Comparison of ENCODE assay signal across 23 cellular contexts in genomic region chr2:232237460-232237859, GRCh38.
DNase-seq lines count a peak whose midpoint lies in the region; ATAC-seq and TF ChIP-seq lines count a peak whose summit lies in the region.
"Had no signal": no experiment of that assay in that cellular context is flagged by ENCODE, and none has a peak within 500 bp of the region (broad histone marks: within the 10 kb centered on the region; RNA-seq: fewer than 3 reads in every experiment).

No MANE protein-coding gene starts in this region.

- H2BK120ac ChIP-seq in neuronal stem cell (ENCODE audit: low read depth, low read length) = no peak overlapping the region

- H3K4me2 ChIP-seq in OCI-LY7 (ENCODE audit: low read length) (peak overlapping the region; percentile 14), neuronal stem cell (ENCODE audit: insufficient read depth, low read length, poor library complexity, severe bottlenecking) (no peak overlapping the region)

- no peaks in the 10 kb centered on the region for H3K27me3 ChIP-seq in naive thymus-derived CD4-positive, alpha-beta T cell (ENCODE audit: control insufficient read depth in 2 of 2, insufficient read depth in 2 of 2, low read length in 2 of 2)
- H3K27me3 ChIP-seq in neuronal stem cell (ENCODE audit: control insufficient read depth in 3 of 3, insufficient read depth in 3 of 3, low read depth in 1 of 3, low read length in 3 of 3) = no peaks in the 10 kb centered on the region
- H3K27me3 ChIP-seq: ascending aorta, sigmoid colon, SJSA1, stomach, tibial nerve had no signal

- peak overlapping the region; percentile 80 for H3K27ac Mint-ChIP-seq in activated T-cell treated with anti-CD3 and anti-CD28 coated beads, Interleukin-2, amount 50 U/mL, for 72 hours
- H3K27ac Mint-ChIP-seq in Calu3 (ENCODE audit: unreplicated experiment) = peak overlapping the region; percentile 63
- peak overlapping the region in 6 of 9 donors; percentile 7 to 86 (median 38) for H3K27ac Mint-ChIP-seq in naive thymus-derived CD4-positive, alpha-beta T cell
- H3K27ac Mint-ChIP-seq: progenitor cell of endocrine pancreas had no signal

- CTCF ChIA-PET in Calu3 (lab: Charles Lee) (no interaction called here), OCI-LY7 (lab: Charles Lee; ENCODE audit: unreplicated experiment) (no interaction called here)
- CTCF ChIA-PET in naive thymus-derived CD4-positive, alpha-beta T cell (lab: Charles Lee) = no interaction called here

- H3K79me1 ChIP-seq in neuronal stem cell (ENCODE audit: low read depth, low read length) = no peaks in the 10 kb centered on the region

- no peaks in the 10 kb centered on the region for H4K20me1 ChIP-seq in OCI-LY7 (ENCODE audit: insufficient read depth, low read length)

- H2BK12ac ChIP-seq in neuronal stem cell (ENCODE audit: low read length) = no peak overlapping the region

- H3K14ac ChIP-seq in neuronal stem cell (ENCODE audit: low read length) = no peak overlapping the region

- peaks cover 0 to 2% of the 10 kb centered on the region in 2 donors for H3K36me3 Mint-ChIP-seq in activated T-cell treated with anti-CD3 and anti-CD28 coated beads, Interleukin-2, amount 50 U/mL, for 72 hours (ENCODE audit: insufficient read depth in 2 of 2)
- peaks cover 23% of the 10 kb centered on the region for H3K36me3 Mint-ChIP-seq in activated T-cell treated with anti-CD3 and anti-CD28 coated beads, Interleukin-2, amount 50 U/mL, for 4 hours (ENCODE audit: insufficient read depth)
- no peaks in the 10 kb centered on the region for H3K36me3 Mint-ChIP-seq in Calu3 (ENCODE audit: insufficient read depth, unreplicated experiment)
- peaks cover 7 to 36% (median 17%) of the 10 kb centered on the region in 5 donors for H3K36me3 Mint-ChIP-seq in naive thymus-derived CD4-positive, alpha-beta T cell

- H2AK5ac ChIP-seq in neuronal stem cell (ENCODE audit: low read depth, low read length) = no peak overlapping the region

- intact Hi-C loops in Calu3 (cut with micrococcal nuclease; ENCODE audit: unreplicated experiment) = no loop called here
- intact Hi-C loops in OCI-LY7 (cut with micrococcal nuclease; ENCODE audit: unreplicated experiment) = no loop called here
- intact Hi-C loops in naive thymus-derived CD4-positive, alpha-beta T cell (cut with micrococcal nuclease) = loop anchor here in 1 of 2 donors (10.0 kb wide), 1 partner anchor 87 kb away; no protein-coding TSS in a partner anchor

- WGBS in neuronal stem cell (ENCODE audit: extremely low coverage in 2 of 2, insufficient read length in 2 of 2, insufficient replicate concordance in 1 of 2), 2 donors = no CpG with 5 or more reads among the region's 5 CpGs

- no peak overlapping the region for H3K9ac ChIP-seq in neuronal stem cell (ENCODE audit: low read depth, low read length, poor library complexity)

- no peaks in the 10 kb centered on the region for H3K36me3 ChIP-seq in OCI-LY7 (ENCODE audit: insufficient read depth, low read length)
- H3K36me3 ChIP-seq in naive thymus-derived CD4-positive, alpha-beta T cell (ENCODE audit: control insufficient read depth in 2 of 3, insufficient read depth in 3 of 3, low read length in 3 of 3) = peaks cover 0 to 11% (median 0%) of the 10 kb centered on the region in 3 experiments
- peaks cover 0 to 8% of the 10 kb centered on the region in 2 donors for H3K36me3 ChIP-seq in neuronal stem cell (replicated peaks in 1 of 2; ENCODE audit: control insufficient read depth in 2 of 2, insufficient read depth in 2 of 2, low read length in 2 of 2)
- H3K36me3 ChIP-seq: ascending aorta had no signal

- H3K9me3 ChIP-seq in OCI-LY7 (ENCODE audit: low read length) (no peaks in the 10 kb centered on the region), neuronal stem cell (replicated peaks in 1 of 2; ENCODE audit: control insufficient read depth in 2 of 2, insufficient read depth in 1 of 2, low read depth in 1 of 2, low read length in 2 of 2) (no peaks in the 10 kb centered on the region)
- H3K9me3 ChIP-seq in naive thymus-derived CD4-positive, alpha-beta T cell (ENCODE audit: control insufficient read depth in 2 of 3, low read length in 3 of 3) = no peaks in the 10 kb centered on the region
- H3K9me3 ChIP-seq: ascending aorta, lower lobe of right lung, sigmoid colon, SJSA1, stomach, tibial nerve had no signal

- H3K4ac ChIP-seq in neuronal stem cell (ENCODE audit: low read length) = no peak overlapping the region

- H2AFZ ChIP-seq in OCI-LY7 (ENCODE audit: low read length) = no peak overlapping the region
- no peak overlapping the region for H2AFZ ChIP-seq in neuronal stem cell (ENCODE audit: low read length)

- no peaks in the 10 kb centered on the region for H3K79me2 ChIP-seq in OCI-LY7 (ENCODE audit: insufficient read depth, low read depth, low read length)

- no peak overlapping the region for H3K27ac ChIP-seq in OCI-LY7 (ENCODE audit: low read depth, low read length, poor library complexity, severe bottlenecking)
- H3K27ac ChIP-seq in naive thymus-derived CD4-positive, alpha-beta T cell (ENCODE audit: low read depth, low read length) = no peak overlapping the region
- no peak overlapping the region for H3K27ac ChIP-seq in neuronal stem cell (replicated peaks; ENCODE audit: low read length)
- H3K27ac ChIP-seq: ascending aorta, lower lobe of right lung, sigmoid colon, SJSA1, stomach, tibial nerve had no signal

- H2BK15ac ChIP-seq in neuronal stem cell (ENCODE audit: low read length) = no peak overlapping the region

- BruUV-seq in Calu3 (replicated peaks; lab: Mats Ljungman, UMichigan) = no TSS peak
- BruUV-seq in OCI-LY7 (replicated peaks; lab: Mats Ljungman, UMichigan) = no TSS peak

- DNase-seq in activated T-cell treated with anti-CD3 and anti-CD28 coated beads, Interleukin-2, amount 50 U/mL, for 72 hours = no peak
- no peak for DNase-seq in activated T-cell treated with anti-CD3 and anti-CD28 coated beads, Interleukin-2, amount 50 U/mL, for 4 hours
- DNase-seq in Calu3 (no peak), OCI-LY7 (ENCODE audit: low spot score) (peak; percentile 54), neuronal stem cell (ENCODE audit: low spot score) (no peak), DMS153 (lab: John Stamatoyannopoulos, UW) (no peak)
- peak in 4 of 9 donors; percentile 18 to 24 (median 22) for DNase-seq in naive thymus-derived CD4-positive, alpha-beta T cell
- DNase-seq: ACHN; activated CD4-positive, alpha-beta T cell treated with anti-CD3 and anti-CD28 coated beads for 4 hours; activated naive CD4-positive, alpha-beta T cell treated with Interleukin-2 at 50 U/mL for 16 hours; dermis blood vessel endothelial cell; hypothalamus; lower lobe of right lung; MM.1S; NCI-H1436; NCI-H2107; sigmoid colon; stomach had no signal

- peaks cover 22% of the 10 kb centered on the region for H3K4me1 ChIP-seq in OCI-LY7 (ENCODE audit: insufficient read depth, low read length, poor library complexity, severe bottlenecking)
- peaks cover 0 to 7% of the 10 kb centered on the region in 2 donors for H3K4me1 ChIP-seq in naive thymus-derived CD4-positive, alpha-beta T cell (ENCODE audit: control insufficient read depth in 2 of 2, insufficient read depth in 2 of 2, low read length in 2 of 2)
- H3K4me1 ChIP-seq in neuronal stem cell (ENCODE audit: control insufficient read depth in 2 of 2, insufficient read depth in 1 of 2, low read depth in 1 of 2, low read length in 2 of 2) = peaks cover 0 to 3% of the 10 kb centered on the region in 2 donors
- H3K4me1 ChIP-seq: ascending aorta had no signal

- no peak overlapping the region for H4K91ac ChIP-seq in neuronal stem cell (ENCODE audit: low read depth, low read length, poor library complexity)

- POLR2A ChIA-PET in OCI-LY7 (lab: Charles Lee) = interaction anchor here (0.9 kb wide), 1 partner anchor 111 kb away, joined by 3 read pairs; no protein-coding TSS in a partner anchor
- POLR2A ChIA-PET in naive thymus-derived CD4-positive, alpha-beta T cell (lab: Charles Lee) = no interaction called here

- no peak overlapping the region for H3K18ac ChIP-seq in neuronal stem cell (ENCODE audit: low read length)

- H3K4me3 ChIP-seq in OCI-LY7 (ENCODE audit: low read depth, low read length, poor library complexity, severe bottlenecking) (no peak overlapping the region), neuronal stem cell (ENCODE audit: low read length in 2 of 2) (no peak overlapping the region)
- no peak overlapping the region for H3K4me3 ChIP-seq in naive thymus-derived CD4-positive, alpha-beta T cell (ENCODE audit: low read length)
- H3K4me3 ChIP-seq: ascending aorta, lower lobe of right lung, sigmoid colon, SJSA1, stomach, tibial nerve had no signal

- H3K27me3 Mint-ChIP-seq in activated T-cell treated with anti-CD3 and anti-CD28 coated beads, Interleukin-2, amount 50 U/mL, for 72 hours (ENCODE audit: low read depth) = no peaks in the 10 kb centered on the region
- no peaks in the 10 kb centered on the region for H3K27me3 Mint-ChIP-seq in activated T-cell treated with anti-CD3 and anti-CD28 coated beads, Interleukin-2, amount 50 U/mL, for 4 hours (ENCODE audit: low read depth)
- no peaks in the 10 kb centered on the region for H3K27me3 Mint-ChIP-seq in Calu3 (ENCODE audit: unreplicated experiment)
- H3K27me3 Mint-ChIP-seq in naive thymus-derived CD4-positive, alpha-beta T cell = no peaks in the 10 kb centered on the region
- H3K27me3 Mint-ChIP-seq: progenitor cell of endocrine pancreas had no signal

- no peaks in the 10 kb centered on the region for H3K9me3 Mint-ChIP-seq in activated T-cell treated with anti-CD3 and anti-CD28 coated beads, Interleukin-2, amount 50 U/mL, for 72 hours
- no peaks in the 10 kb centered on the region for H3K9me3 Mint-ChIP-seq in activated T-cell treated with anti-CD3 and anti-CD28 coated beads, Interleukin-2, amount 50 U/mL, for 4 hours
- H3K9me3 Mint-ChIP-seq in Calu3 (ENCODE audit: low read depth, unreplicated experiment) = no peaks in the 10 kb centered on the region
- no peaks in the 10 kb centered on the region for H3K9me3 Mint-ChIP-seq in naive thymus-derived CD4-positive, alpha-beta T cell

- TF ChIP-seq CTCF in Calu3 (IDR thresholded peaks at IDR 0.05; ENCODE audit: unreplicated experiment) = no peak
- no peak for TF ChIP-seq CTCF in OCI-LY7 (conservative IDR thresholded peaks at IDR 0.05; ENCODE audit: low read length)

- H3K9me2 ChIP-seq in OCI-LY7 (ENCODE audit: insufficient read depth, low read length) = no peaks in the 10 kb centered on the region

- no peak overlapping the region for H4K8ac ChIP-seq in neuronal stem cell (ENCODE audit: low read depth, low read length)

- no peak for ATAC-seq in activated T-cell treated with anti-CD3 and anti-CD28 coated beads, Interleukin-2, amount 50 U/mL, for 72 hours (replicated peaks in 1 of 2)
- no peak for ATAC-seq in activated T-cell treated with anti-CD3 and anti-CD28 coated beads, Interleukin-2, amount 50 U/mL, for 4 hours
- peak; percentile 34 for ATAC-seq in naive thymus-derived CD4-positive, alpha-beta T cell
- no peak for ATAC-seq in HG02763 (IDR thresholded peaks at IDR 0.05; ENCODE audit: unreplicated experiment)

- H3K23ac ChIP-seq in neuronal stem cell (ENCODE audit: low read depth, low read length, poor library complexity) = no peak overlapping the region

- peak overlapping the region; percentile 39 to 58 for H3K4me3 Mint-ChIP-seq in activated T-cell treated with anti-CD3 and anti-CD28 coated beads, Interleukin-2, amount 50 U/mL, for 72 hours
- H3K4me3 Mint-ChIP-seq in activated T-cell treated with anti-CD3 and anti-CD28 coated beads, Interleukin-2, amount 50 U/mL, for 4 hours = no peak overlapping the region
- no peak overlapping the region for H3K4me3 Mint-ChIP-seq in Calu3 (ENCODE audit: low read depth, unreplicated experiment)
- peak overlapping the region in 8 of 10 donors; percentile 12 to 57 (median 32) for H3K4me3 Mint-ChIP-seq in naive thymus-derived CD4-positive, alpha-beta T cell

- no peak overlapping the region for H2BK5ac ChIP-seq in neuronal stem cell (ENCODE audit: low read length)

- H3K4me1 Mint-ChIP-seq in activated T-cell treated with anti-CD3 and anti-CD28 coated beads, Interleukin-2, amount 50 U/mL, for 72 hours (ENCODE audit: low read depth) = peaks cover 59% of the 10 kb centered on the region
- peaks cover 30% of the 10 kb centered on the region for H3K4me1 Mint-ChIP-seq in activated T-cell treated with anti-CD3 and anti-CD28 coated beads, Interleukin-2, amount 50 U/mL, for 4 hours (ENCODE audit: low read depth)
- peaks cover 38% of the 10 kb centered on the region for H3K4me1 Mint-ChIP-seq in Calu3 (ENCODE audit: low read depth, unreplicated experiment)
- H3K4me1 Mint-ChIP-seq in naive thymus-derived CD4-positive, alpha-beta T cell = peaks cover 13 to 49% (median 36%) of the 10 kb centered on the region in 7 donors

Comparison
In these comparisons a context has a peak if more than half of its experiments do, and no peak if none do; other contexts are left out.
1. H3K4me3 Mint-ChIP-seq: peak in activated T-cell treated with anti-CD3 and anti-CD28 coated beads, Interleukin-2, amount 50 U/mL, for 72 hours (2 of 2) and naive thymus-derived CD4-positive, alpha-beta T cell (8 of 10); none in activated T-cell treated with anti-CD3 and anti-CD28 coated beads, Interleukin-2, amount 50 U/mL, for 4 hours (single experiment) and Calu3 (single experiment).
2. Peak in every context shown above with its lines, with median percentiles within 50 percentile points of each other: H3K27ac Mint-ChIP-seq.